8 cellular contexts compared by ENCODE assay signal in genomic region chr7:123682690-123683089, GRCh38. TPM values are rescaled to one million over a fixed set of nuclear protein-coding genes. Genes with fewer than 3 reads are reported as not detected.
DNase-seq lines count a peak whose midpoint lies in the region; ATAC-seq, FAIRE-seq and TF ChIP-seq lines count a peak whose summit lies in the region.

No MANE protein-coding gene starts in this region.

- TF ChIP-seq POLR2A in lower leg skin (IDR thresholded peaks at IDR 0.05) = no peak

- peak; percentile 54 for ATAC-seq in GM19455 (IDR thresholded peaks at IDR 0.05; ENCODE audit: unreplicated experiment)

- FAIRE-seq in D721Med (lab: Jason Lieb, UNC) (peak; percentile 51), frontal cortex (lab: Jason Lieb, UNC) (peak; percentile 92)

- TF ChIP-seq CTCF in D721Med (IDR thresholded peaks at IDR 0.05; ENCODE audit: insufficient read depth, missing control alignments) (peak; percentile 67), lower leg skin (IDR thresholded peaks at IDR 0.05) (no peak)

- DNase-seq in D721Med (ENCODE audit: insufficient read length, low spot score) (no peak), Kasumi-1 (lab: John Stamatoyannopoulos, UW) (peak; percentile 74 to 82), SKM-1 treated with dmso at 0.1 percent for 144 hours (lab: John Stamatoyannopoulos, UW; ENCODE audit: unreplicated experiment) (peak; percentile 33), frontal cortex (ENCODE audit: low spot score in 2 of 2) (no peak), pulmonary artery endothelial cell (ENCODE audit: low read depth, low spot score) (peak; percentile 7), lower leg skin (ENCODE audit: low spot score in 2 of 2) (no peak)
- no peak for DNase-seq in activated effector memory CD4-positive, alpha-beta T cell treated with anti-CD3 and anti-CD28 coated beads, Interleukin-2, amount 50 U/mL, for 16 hours

- intact Hi-C loops in lower leg skin (cut with DNase I; ENCODE audit: low total_unique reads) = loop anchor here (10.0 kb wide), 1 partner anchor 62 kb away; the partner anchor contains the start of gene WASL

- H3K4me3 ChIP-seq in lower leg skin (ENCODE audit: low read depth, poor library complexity, severe bottlenecking) = no peak overlapping the region

- WGBS in lower leg skin, 2 donors = 52 to 68% methylated on average over 1 of the region's 1 CpG

RNA-seq across cellular contexts. Expression of gene LMOD2, which starts 27.0 kb away (rescaled TPM):
- total RNA-seq in frontal cortex = not detected
- total RNA-seq in pulmonary artery endothelial cell = 0.07 TPM in 1 of 2 replicates, not detected in the other
- not detected for total RNA-seq in lower leg skin

Comparison
In these comparisons a context has a peak if more than half of its experiments do, and no peak if none do; other contexts are left out.
1. DNase-seq: peak in Kasumi-1 (2 of 2), SKM-1 treated with dmso at 0.1 percent for 144 hours (single experiment) and pulmonary artery endothelial cell (single experiment); none in D721Med (single experiment), frontal cortex (0 of 2), activated effector memory CD4-positive, alpha-beta T cell treated with anti-CD3 and anti-CD28 coated beads, Interleukin-2, amount 50 U/mL, for 16 hours (single experiment) and lower leg skin (0 of 2).